ENCODE assay signal across 11 cellular contexts in the genomic region with DNA sequence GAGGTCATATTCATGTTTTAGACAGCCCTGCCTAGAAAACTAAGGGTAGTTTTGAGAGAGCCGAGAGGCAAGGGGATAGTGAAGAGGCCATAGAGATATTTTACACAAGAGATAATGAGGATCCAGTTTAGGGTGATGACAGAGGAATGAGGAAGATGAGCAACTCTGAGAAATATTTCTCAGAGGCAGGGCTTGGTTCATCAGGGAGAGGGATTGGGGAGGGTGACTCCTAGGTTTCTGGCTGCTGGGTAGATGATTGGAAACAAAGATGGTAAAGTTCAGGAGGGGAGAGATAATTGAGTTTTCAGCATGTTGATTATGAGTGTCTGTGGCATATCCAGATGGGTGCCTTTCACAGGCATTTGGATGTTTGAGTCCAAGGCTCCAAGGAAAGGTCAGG. TPM values are rescaled to one million over a fixed set of nuclear protein-coding genes. Genes with fewer than 3 reads are reported as not detected.
A peak's percentile ranks its signal among the peaks of the same experiment; 100 is the strongest.
DNase-seq lines count a peak whose midpoint lies in the region; ATAC-seq and TF ChIP-seq lines count a peak whose summit lies in the region.
"Had no signal": no experiment of that assay in that cellular context is flagged by ENCODE, and none has a peak within 500 bp of the region (broad histone marks: within the 10 kb centered on the region; RNA-seq: fewer than 3 reads in every experiment).

No MANE protein-coding gene starts in this region.

- intact Hi-C loops in activated naive CD4-positive, alpha-beta T cell treated with anti-CD3 and anti-CD28 coated beads for 36 hours (cut with micrococcal nuclease), result loop anchor here (1.0 kb wide), 1 partner anchor 9 kb away; no protein-coding TSS in a partner anchor

- CTCF ChIA-PET in activated naive CD4-positive, alpha-beta T cell treated with anti-CD3 and anti-CD28 coated beads for 36 hours (lab: Charles Lee), result interaction anchor here (2.0 kb wide), 1 partner anchor 397 kb away, joined by 6 read pairs; no protein-coding TSS in a partner anchor
- CTCF ChIA-PET in activated naive CD4-positive, alpha-beta T cell treated with anti-CD3 and anti-CD28 coated beads, Interleukin-2, amount 10 ng/mL, durations not matched to agents 7 days and 5 days (lab: Charles Lee), result no interaction called here

- peak overlapping the region; percentile 28 for H3K27ac Mint-ChIP-seq in activated naive CD4-positive, alpha-beta T cell treated with anti-CD3 and anti-CD28 coated beads for 36 hours
- H3K27ac Mint-ChIP-seq in activated naive CD4-positive, alpha-beta T cell treated with anti-CD3 and anti-CD28 coated beads, Interleukin-2, amount 10 ng/mL, durations not matched to agents 7 days and 5 days, result no peak overlapping the region
- H3K27ac Mint-ChIP-seq in stimulated activated naive CD8-positive, alpha-beta T cell treated with anti-CD3 and anti-CD28 coated beads, Interleukin-15, amount 100 ng/mL, for 72 hours, result peak overlapping the region; percentile 56 to 66
- H3K27ac Mint-ChIP-seq: T-helper 1 cell treated with Interleukin-12 subunit alpha and Interleukin-12 subunit beta and Interleukin-4 antibody, amounts not matched to agents 30 μg/mL and 1 μg/mL, for 36 hours had no signal

- H2AFZ ChIP-seq in fibroblast of lung (ENCODE audit: low read length), result no peak overlapping the region

- peaks cover 10% of the 10 kb centered on the region for H3K36me3 Mint-ChIP-seq in activated naive CD4-positive, alpha-beta T cell treated with anti-CD3 and anti-CD28 coated beads for 36 hours (ENCODE audit: low read depth)
- peaks cover 49% of the 10 kb centered on the region for H3K36me3 Mint-ChIP-seq in activated naive CD4-positive, alpha-beta T cell treated with anti-CD3 and anti-CD28 coated beads, Interleukin-2, amount 10 ng/mL, durations not matched to agents 7 days and 5 days

- H3K4me3 Mint-ChIP-seq in activated naive CD4-positive, alpha-beta T cell treated with anti-CD3 and anti-CD28 coated beads for 36 hours, result no peak overlapping the region
- no peak overlapping the region for H3K4me3 Mint-ChIP-seq in activated naive CD4-positive, alpha-beta T cell treated with anti-CD3 and anti-CD28 coated beads, Interleukin-2, amount 10 ng/mL, durations not matched to agents 7 days and 5 days
- peak overlapping the region; percentile 42 to 43 for H3K4me3 Mint-ChIP-seq in stimulated activated naive CD8-positive, alpha-beta T cell treated with anti-CD3 and anti-CD28 coated beads, Interleukin-15, amount 100 ng/mL, for 72 hours
- H3K4me3 Mint-ChIP-seq: T-helper 1 cell treated with Interleukin-12 subunit alpha and Interleukin-12 subunit beta and Interleukin-4 antibody, amounts not matched to agents 30 μg/mL and 1 μg/mL, for 36 hours had no signal

- peaks cover 11% of the 10 kb centered on the region for H4K20me1 ChIP-seq in fibroblast of lung (ENCODE audit: control insufficient read depth, extremely low read depth, insufficient read depth, low read length)

- no peaks in the 10 kb centered on the region for H3K27me3 ChIP-seq in fibroblast of lung (ENCODE audit: control insufficient read depth, insufficient read depth, low read length)
- H3K27me3 ChIP-seq: colonic mucosa, gastroesophageal sphincter had no signal

- H3K79me2 ChIP-seq in fibroblast of lung (ENCODE audit: control insufficient read depth, insufficient read depth, low read length), result peaks cover 99% of the 10 kb centered on the region

- H3K4me2 ChIP-seq in fibroblast of lung (ENCODE audit: extremely low read depth, insufficient read depth, low read length), result peak overlapping the region; percentile 48

- H3K9me3 Mint-ChIP-seq in activated naive CD4-positive, alpha-beta T cell treated with anti-CD3 and anti-CD28 coated beads for 36 hours, result no peaks in the 10 kb centered on the region
- no peaks in the 10 kb centered on the region for H3K9me3 Mint-ChIP-seq in activated naive CD4-positive, alpha-beta T cell treated with anti-CD3 and anti-CD28 coated beads, Interleukin-2, amount 10 ng/mL, durations not matched to agents 7 days and 5 days
- no peaks in the 10 kb centered on the region for H3K9me3 Mint-ChIP-seq in stimulated activated naive CD8-positive, alpha-beta T cell treated with anti-CD3 and anti-CD28 coated beads, Interleukin-15, amount 100 ng/mL, for 72 hours
- H3K9me3 Mint-ChIP-seq: T-helper 1 cell treated with Interleukin-12 subunit alpha and Interleukin-12 subunit beta and Interleukin-4 antibody, amounts not matched to agents 30 μg/mL and 1 μg/mL, for 36 hours had no signal

- H3K4me1 ChIP-seq in fibroblast of lung (ENCODE audit: control insufficient read depth, extremely low read depth, insufficient read depth, low read length), result peaks cover 20% of the 10 kb centered on the region

- H3K9me3 ChIP-seq in SK-N-MC (ENCODE audit: low read depth, low read length) (no peaks in the 10 kb centered on the region), fibroblast of lung (ENCODE audit: control insufficient read depth, insufficient read depth, low read depth, low read length) (no peaks in the 10 kb centered on the region)
- H3K9me3 ChIP-seq: colonic mucosa, gastroesophageal sphincter had no signal

- TF ChIP-seq CTCF in fibroblast of lung (conservative IDR thresholded peaks at IDR 0.05 in 1 of 2, IDR thresholded peaks at IDR 0.05 in 1 of 2; ENCODE audit: low read depth in 1 of 2, low read length in 2 of 2), result no peak

- DNase-seq in activated naive CD4-positive, alpha-beta T cell treated with anti-CD3 and anti-CD28 coated beads for 36 hours, result no peak
- DNase-seq in activated naive CD4-positive, alpha-beta T cell treated with anti-CD3 and anti-CD28 coated beads, Interleukin-2, amount 10 ng/mL, durations not matched to agents 7 days and 5 days, result no peak
- no peak for DNase-seq in SK-N-MC (ENCODE audit: low read depth, low spot score)
- no peak for DNase-seq in fibroblast of lung (ENCODE audit: low read depth in 2 of 2)
- no peak for DNase-seq in stimulated activated naive CD8-positive, alpha-beta T cell treated with anti-CD3 and anti-CD28 coated beads, Interleukin-15, amount 100 ng/mL, for 72 hours
- DNase-seq in SHP77 (lab: John Stamatoyannopoulos, UW), result no peak
- no peak for DNase-seq in glomerular visceral epithelial cell (ENCODE audit: extremely low spot score)
- DNase-seq: colonic mucosa had no signal

- no peak overlapping the region for H3K9ac ChIP-seq in SK-N-MC (ENCODE audit: insufficient read length)
- H3K9ac ChIP-seq in fibroblast of lung (ENCODE audit: insufficient read depth, low read length), result no peak overlapping the region

- peaks cover 75% of the 10 kb centered on the region for H3K4me1 Mint-ChIP-seq in activated naive CD4-positive, alpha-beta T cell treated with anti-CD3 and anti-CD28 coated beads for 36 hours (ENCODE audit: low read depth)
- peaks cover 70% of the 10 kb centered on the region for H3K4me1 Mint-ChIP-seq in activated naive CD4-positive, alpha-beta T cell treated with anti-CD3 and anti-CD28 coated beads, Interleukin-2, amount 10 ng/mL, durations not matched to agents 7 days and 5 days
- peaks cover 75% of the 10 kb centered on the region for H3K4me1 Mint-ChIP-seq in stimulated activated naive CD8-positive, alpha-beta T cell treated with anti-CD3 and anti-CD28 coated beads, Interleukin-15, amount 100 ng/mL, for 72 hours

- H3K4me3 ChIP-seq in SK-N-MC (no peak overlapping the region), fibroblast of lung (replicated peaks in 1 of 4; ENCODE audit: control extremely low read depth in 1 of 4, insufficient read depth in 1 of 4, low read depth in 3 of 4, low read length in 4 of 4) (no peak overlapping the region)
- H3K4me3 ChIP-seq: colonic mucosa, gastroesophageal sphincter had no signal

- no peak for ATAC-seq in stimulated activated naive CD8-positive, alpha-beta T cell treated with anti-CD3 and anti-CD28 coated beads, Interleukin-15, amount 100 ng/mL, for 72 hours
- no peak for ATAC-seq in GM19324 (IDR thresholded peaks at IDR 0.05; ENCODE audit: low FRiP score, unreplicated experiment)
- ATAC-seq: gastroesophageal sphincter had no signal

- peaks cover 27% of the 10 kb centered on the region for H3K36me3 ChIP-seq in SK-N-MC (ENCODE audit: insufficient read depth, low read length)
- H3K36me3 ChIP-seq in fibroblast of lung (ENCODE audit: control insufficient read depth, insufficient read depth, low read length), result peaks cover 8% of the 10 kb centered on the region
- H3K36me3 ChIP-seq: colonic mucosa had no signal

- H3K27me3 Mint-ChIP-seq in activated naive CD4-positive, alpha-beta T cell treated with anti-CD3 and anti-CD28 coated beads for 36 hours (ENCODE audit: low read depth), result no peaks in the 10 kb centered on the region
- no peaks in the 10 kb centered on the region for H3K27me3 Mint-ChIP-seq in activated naive CD4-positive, alpha-beta T cell treated with anti-CD3 and anti-CD28 coated beads, Interleukin-2, amount 10 ng/mL, durations not matched to agents 7 days and 5 days
- H3K27me3 Mint-ChIP-seq in stimulated activated naive CD8-positive, alpha-beta T cell treated with anti-CD3 and anti-CD28 coated beads, Interleukin-15, amount 100 ng/mL, for 72 hours, result no peaks in the 10 kb centered on the region

- H3K27ac ChIP-seq in SK-N-MC (peak overlapping the region; percentile 52; the same call in 1 of the 2 replicates), fibroblast of lung (ENCODE audit: insufficient read depth, low read length) (peak overlapping the region; percentile 8)
- H3K27ac ChIP-seq: colonic mucosa had no signal

RNA-seq across cellular contexts. Expression of gene MYL12B, which starts 7.3 kb away (rescaled TPM):
- total RNA-seq in activated naive CD4-positive, alpha-beta T cell treated with anti-CD3 and anti-CD28 coated beads for 36 hours, result 100 to 1,000 TPM; 288 to 293 TPM
- total RNA-seq in fibroblast of lung, result 259 and 473 TPM in 2 replicates
- 874 and 1,122 TPM in 2 replicates for polyA plus RNA-seq in fibroblast of lung
- polyA plus RNA-seq in fibroblast of lung (2012), result 666 and 755 TPM in 2 replicates
- polyA minus RNA-seq in fibroblast of lung (ENCODE audit: low replicate concordance), result 118 and 227 TPM in 2 replicates

RNA-seq across cellular contexts. Expression of gene MYL12A, which starts 21.6 kb away (rescaled TPM):
- total RNA-seq in activated naive CD4-positive, alpha-beta T cell treated with anti-CD3 and anti-CD28 coated beads for 36 hours, result 100 to 1,000 TPM; 328 to 335 TPM
- 499 and 826 TPM in 2 replicates for total RNA-seq in fibroblast of lung
- 985 and 1,436 TPM in 2 replicates for polyA plus RNA-seq in fibroblast of lung
- polyA plus RNA-seq in fibroblast of lung (2012), result 632 and 849 TPM in 2 replicates
- polyA minus RNA-seq in fibroblast of lung (ENCODE audit: low replicate concordance), result 155 and 256 TPM in 2 replicates

RNA-seq across cellular contexts. Expression of gene MYOM1, which starts 49.5 kb away (rescaled TPM):
- under 1 TPM; 0.40 to 0.41 TPM for total RNA-seq in activated naive CD4-positive, alpha-beta T cell treated with anti-CD3 and anti-CD28 coated beads for 36 hours
- total RNA-seq in fibroblast of lung, result 0.26 and 0.83 TPM in 2 replicates
- 0.05 and 0.07 TPM in 2 replicates for polyA plus RNA-seq in fibroblast of lung
- polyA plus RNA-seq in fibroblast of lung (2012), result 0.06 and 0.07 TPM in 2 replicates
- 0.22 TPM in 1 of 2 replicates, not detected in the other for polyA minus RNA-seq in fibroblast of lung (ENCODE audit: low replicate concordance)

Comparison
In these comparisons a context has a peak if more than half of its experiments do, and no peak if none do; other contexts are left out.
1. H3K4me3 Mint-ChIP-seq: peak in stimulated activated naive CD8-positive, alpha-beta T cell treated with anti-CD3 and anti-CD28 coated beads, Interleukin-15, amount 100 ng/mL, for 72 hours (2 of 2); none in activated naive CD4-positive, alpha-beta T cell treated with anti-CD3 and anti-CD28 coated beads for 36 hours (single experiment) and activated naive CD4-positive, alpha-beta T cell treated with anti-CD3 and anti-CD28 coated beads, Interleukin-2, amount 10 ng/mL, durations not matched to agents 7 days and 5 days (single experiment).